ENCODE assay signal across 2 cellular contexts in the genomic region with DNA sequence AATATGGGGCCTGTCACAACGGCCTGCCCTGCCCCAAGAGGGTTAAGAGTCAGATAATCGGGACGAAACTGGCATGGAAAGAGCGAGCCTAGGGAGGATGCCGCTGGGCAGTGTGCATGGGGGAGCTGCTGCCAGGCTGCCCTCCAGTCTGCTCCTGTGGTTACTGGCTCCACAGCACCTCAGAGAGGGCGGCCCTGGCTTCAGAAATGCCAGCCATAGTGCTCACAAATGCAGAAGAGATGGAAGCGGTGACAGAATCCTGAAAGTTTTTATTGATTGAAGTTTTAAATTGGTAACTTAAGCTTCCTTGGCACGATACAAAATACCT.
TF ChIP-seq lines count a peak whose summit lies in the region.

No MANE protein-coding gene starts in this region.

TF ChIP-seq in GM23338, 12 proteins besides CTCF, POLR2A, EP300 and RAD21 (continued from another document):
- TF ChIP-seq NANOG (IDR thresholded peaks at IDR 0.05; ENCODE audit: borderline replicate concordance) (no peak), CREB1 (CRISPR knock-in tag; IDR thresholded peaks at IDR 0.05; ENCODE audit: low read depth) (no peak), POLR2AphosphoS5 (IDR thresholded peaks at IDR 0.05; ENCODE audit: low read depth) (no peak), EZH2phosphoT487 (IDR thresholded peaks at IDR 0.05; ENCODE audit: unreplicated experiment) (no peak), JUNB (IDR thresholded peaks at IDR 0.05; ENCODE audit: unreplicated experiment) (no peak), STAT1 (IDR thresholded peaks at IDR 0.05; ENCODE audit: unreplicated experiment) (no peak), ZNF114 (CRISPR knock-in tag; IDR thresholded peaks at IDR 0.05) (no peak), ZNF331 (CRISPR knock-in tag; IDR thresholded peaks at IDR 0.05; ENCODE audit: low read depth) (no peak)
- TF ChIP-seq, protein P1, sequence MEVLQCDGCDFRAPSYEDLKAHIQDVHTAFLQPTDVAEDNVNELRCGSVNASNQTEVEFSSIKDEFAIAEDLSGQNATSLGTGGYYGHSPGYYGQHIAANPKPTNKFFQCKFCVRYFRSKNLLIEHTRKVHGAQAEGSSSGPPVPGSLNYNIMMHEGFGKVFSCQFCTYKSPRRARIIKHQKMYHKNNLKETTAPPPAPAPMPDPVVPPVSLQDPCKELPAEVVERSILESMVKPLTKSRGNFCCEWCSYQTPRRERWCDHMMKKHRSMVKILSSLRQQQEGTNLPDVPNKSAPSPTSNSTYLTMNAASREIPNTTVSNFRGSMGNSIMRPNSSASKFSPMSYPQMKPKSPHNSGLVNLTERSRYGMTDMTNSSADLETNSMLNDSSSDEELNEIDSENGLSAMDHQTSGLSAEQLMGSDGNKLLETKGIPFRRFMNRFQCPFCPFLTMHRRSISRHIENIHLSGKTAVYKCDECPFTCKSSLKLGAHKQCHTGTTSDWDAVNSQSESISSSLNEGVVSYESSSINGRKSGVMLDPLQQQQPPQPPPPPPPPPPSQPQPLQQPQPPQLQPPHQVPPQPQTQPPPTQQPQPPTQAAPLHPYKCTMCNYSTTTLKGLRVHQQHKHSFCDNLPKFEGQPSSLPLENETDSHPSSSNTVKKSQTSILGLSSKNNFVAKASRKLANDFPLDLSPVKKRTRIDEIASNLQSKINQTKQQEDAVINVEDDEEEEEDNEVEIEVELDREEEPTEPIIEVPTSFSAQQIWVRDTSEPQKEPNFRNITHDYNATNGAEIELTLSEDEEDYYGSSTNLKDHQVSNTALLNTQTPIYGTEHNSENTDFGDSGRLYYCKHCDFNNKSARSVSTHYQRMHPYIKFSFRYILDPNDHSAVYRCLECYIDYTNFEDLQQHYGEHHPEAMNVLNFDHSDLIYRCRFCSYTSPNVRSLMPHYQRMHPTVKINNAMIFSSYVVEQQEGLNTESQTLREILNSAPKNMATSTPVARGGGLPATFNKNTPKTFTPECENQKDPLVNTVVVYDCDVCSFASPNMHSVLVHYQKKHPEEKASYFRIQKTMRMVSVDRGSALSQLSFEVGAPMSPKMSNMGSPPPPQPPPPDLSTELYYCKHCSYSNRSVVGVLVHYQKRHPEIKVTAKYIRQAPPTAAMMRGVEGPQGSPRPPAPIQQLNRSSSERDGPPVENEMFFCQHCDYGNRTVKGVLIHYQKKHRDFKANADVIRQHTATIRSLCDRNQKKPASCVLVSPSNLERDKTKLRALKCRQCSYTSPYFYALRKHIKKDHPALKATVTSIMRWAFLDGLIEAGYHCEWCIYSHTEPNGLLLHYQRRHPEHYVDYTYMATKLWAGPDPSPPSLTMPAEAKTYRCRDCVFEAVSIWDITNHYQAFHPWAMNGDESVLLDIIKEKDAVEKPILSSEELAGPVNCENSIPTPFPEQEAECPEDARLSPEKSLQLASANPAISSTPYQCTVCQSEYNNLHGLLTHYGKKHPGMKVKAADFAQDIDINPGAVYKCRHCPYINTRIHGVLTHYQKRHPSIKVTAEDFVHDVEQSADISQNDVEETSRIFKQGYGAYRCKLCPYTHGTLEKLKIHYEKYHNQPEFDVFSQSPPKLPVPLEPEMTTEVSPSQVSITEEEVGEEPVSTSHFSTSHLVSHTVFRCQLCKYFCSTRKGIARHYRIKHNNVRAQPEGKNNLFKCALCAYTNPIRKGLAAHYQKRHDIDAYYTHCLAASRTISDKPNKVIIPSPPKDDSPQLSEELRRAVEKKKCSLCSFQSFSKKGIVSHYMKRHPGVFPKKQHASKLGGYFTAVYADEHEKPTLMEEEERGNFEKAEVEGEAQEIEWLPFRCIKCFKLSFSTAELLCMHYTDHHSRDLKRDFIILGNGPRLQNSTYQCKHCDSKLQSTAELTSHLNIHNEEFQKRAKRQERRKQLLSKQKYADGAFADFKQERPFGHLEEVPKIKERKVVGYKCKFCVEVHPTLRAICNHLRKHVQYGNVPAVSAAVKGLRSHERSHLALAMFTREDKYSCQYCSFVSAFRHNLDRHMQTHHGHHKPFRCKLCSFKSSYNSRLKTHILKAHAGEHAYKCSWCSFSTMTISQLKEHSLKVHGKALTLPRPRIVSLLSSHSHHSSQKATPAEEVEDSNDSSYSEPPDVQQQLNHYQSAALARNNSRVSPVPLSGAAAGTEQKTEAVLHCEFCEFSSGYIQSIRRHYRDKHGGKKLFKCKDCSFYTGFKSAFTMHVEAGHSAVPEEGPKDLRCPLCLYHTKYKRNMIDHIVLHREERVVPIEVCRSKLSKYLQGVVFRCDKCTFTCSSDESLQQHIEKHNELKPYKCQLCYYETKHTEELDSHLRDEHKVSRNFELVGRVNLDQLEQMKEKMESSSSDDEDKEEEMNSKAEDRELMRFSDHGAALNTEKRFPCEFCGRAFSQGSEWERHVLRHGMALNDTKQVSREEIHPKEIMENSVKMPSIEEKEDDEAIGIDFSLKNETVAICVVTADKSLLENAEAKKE (CRISPR knock-in tag; IDR thresholded peaks at IDR 0.05) = no peak
- TF ChIP-seq, protein P2, sequence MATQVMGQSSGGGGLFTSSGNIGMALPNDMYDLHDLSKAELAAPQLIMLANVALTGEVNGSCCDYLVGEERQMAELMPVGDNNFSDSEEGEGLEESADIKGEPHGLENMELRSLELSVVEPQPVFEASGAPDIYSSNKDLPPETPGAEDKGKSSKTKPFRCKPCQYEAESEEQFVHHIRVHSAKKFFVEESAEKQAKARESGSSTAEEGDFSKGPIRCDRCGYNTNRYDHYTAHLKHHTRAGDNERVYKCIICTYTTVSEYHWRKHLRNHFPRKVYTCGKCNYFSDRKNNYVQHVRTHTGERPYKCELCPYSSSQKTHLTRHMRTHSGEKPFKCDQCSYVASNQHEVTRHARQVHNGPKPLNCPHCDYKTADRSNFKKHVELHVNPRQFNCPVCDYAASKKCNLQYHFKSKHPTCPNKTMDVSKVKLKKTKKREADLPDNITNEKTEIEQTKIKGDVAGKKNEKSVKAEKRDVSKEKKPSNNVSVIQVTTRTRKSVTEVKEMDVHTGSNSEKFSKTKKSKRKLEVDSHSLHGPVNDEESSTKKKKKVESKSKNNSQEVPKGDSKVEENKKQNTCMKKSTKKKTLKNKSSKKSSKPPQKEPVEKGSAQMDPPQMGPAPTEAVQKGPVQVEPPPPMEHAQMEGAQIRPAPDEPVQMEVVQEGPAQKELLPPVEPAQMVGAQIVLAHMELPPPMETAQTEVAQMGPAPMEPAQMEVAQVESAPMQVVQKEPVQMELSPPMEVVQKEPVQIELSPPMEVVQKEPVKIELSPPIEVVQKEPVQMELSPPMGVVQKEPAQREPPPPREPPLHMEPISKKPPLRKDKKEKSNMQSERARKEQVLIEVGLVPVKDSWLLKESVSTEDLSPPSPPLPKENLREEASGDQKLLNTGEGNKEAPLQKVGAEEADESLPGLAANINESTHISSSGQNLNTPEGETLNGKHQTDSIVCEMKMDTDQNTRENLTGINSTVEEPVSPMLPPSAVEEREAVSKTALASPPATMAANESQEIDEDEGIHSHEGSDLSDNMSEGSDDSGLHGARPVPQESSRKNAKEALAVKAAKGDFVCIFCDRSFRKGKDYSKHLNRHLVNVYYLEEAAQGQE (IDR thresholded peaks at IDR 0.05; ENCODE audit: unreplicated experiment) = no peak
- TF ChIP-seq, protein P3, sequence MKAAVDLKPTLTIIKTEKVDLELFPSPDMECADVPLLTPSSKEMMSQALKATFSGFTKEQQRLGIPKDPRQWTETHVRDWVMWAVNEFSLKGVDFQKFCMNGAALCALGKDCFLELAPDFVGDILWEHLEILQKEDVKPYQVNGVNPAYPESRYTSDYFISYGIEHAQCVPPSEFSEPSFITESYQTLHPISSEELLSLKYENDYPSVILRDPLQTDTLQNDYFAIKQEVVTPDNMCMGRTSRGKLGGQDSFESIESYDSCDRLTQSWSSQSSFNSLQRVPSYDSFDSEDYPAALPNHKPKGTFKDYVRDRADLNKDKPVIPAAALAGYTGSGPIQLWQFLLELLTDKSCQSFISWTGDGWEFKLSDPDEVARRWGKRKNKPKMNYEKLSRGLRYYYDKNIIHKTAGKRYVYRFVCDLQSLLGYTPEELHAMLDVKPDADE (IDR thresholded peaks at IDR 0.05) = no peak

TF ChIP-seq in K562, 482 proteins besides CTCF, POLR2A, EP300 and RAD21 (continues in another document):
- no peak for TF ChIP-seq POU5F1 (IDR thresholded peaks at IDR 0.05; ENCODE audit: borderline replicate concordance, low read depth, low read length, partially characterized antibody)
- TF ChIP-seq ERF (CRISPR knock-in tag; IDR thresholded peaks at IDR 0.05) = no peak
- TF ChIP-seq, protein P4, sequence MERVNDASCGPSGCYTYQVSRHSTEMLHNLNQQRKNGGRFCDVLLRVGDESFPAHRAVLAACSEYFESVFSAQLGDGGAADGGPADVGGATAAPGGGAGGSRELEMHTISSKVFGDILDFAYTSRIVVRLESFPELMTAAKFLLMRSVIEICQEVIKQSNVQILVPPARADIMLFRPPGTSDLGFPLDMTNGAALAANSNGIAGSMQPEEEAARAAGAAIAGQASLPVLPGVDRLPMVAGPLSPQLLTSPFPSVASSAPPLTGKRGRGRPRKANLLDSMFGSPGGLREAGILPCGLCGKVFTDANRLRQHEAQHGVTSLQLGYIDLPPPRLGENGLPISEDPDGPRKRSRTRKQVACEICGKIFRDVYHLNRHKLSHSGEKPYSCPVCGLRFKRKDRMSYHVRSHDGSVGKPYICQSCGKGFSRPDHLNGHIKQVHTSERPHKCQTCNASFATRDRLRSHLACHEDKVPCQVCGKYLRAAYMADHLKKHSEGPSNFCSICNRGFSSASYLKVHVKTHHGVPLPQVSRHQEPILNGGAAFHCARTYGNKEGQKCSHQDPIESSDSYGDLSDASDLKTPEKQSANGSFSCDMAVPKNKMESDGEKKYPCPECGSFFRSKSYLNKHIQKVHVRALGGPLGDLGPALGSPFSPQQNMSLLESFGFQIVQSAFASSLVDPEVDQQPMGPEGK (CRISPR knock-in tag; IDR thresholded peaks at IDR 0.05; ENCODE audit: borderline replicate concordance) = no peak
- TF ChIP-seq, protein P5, sequence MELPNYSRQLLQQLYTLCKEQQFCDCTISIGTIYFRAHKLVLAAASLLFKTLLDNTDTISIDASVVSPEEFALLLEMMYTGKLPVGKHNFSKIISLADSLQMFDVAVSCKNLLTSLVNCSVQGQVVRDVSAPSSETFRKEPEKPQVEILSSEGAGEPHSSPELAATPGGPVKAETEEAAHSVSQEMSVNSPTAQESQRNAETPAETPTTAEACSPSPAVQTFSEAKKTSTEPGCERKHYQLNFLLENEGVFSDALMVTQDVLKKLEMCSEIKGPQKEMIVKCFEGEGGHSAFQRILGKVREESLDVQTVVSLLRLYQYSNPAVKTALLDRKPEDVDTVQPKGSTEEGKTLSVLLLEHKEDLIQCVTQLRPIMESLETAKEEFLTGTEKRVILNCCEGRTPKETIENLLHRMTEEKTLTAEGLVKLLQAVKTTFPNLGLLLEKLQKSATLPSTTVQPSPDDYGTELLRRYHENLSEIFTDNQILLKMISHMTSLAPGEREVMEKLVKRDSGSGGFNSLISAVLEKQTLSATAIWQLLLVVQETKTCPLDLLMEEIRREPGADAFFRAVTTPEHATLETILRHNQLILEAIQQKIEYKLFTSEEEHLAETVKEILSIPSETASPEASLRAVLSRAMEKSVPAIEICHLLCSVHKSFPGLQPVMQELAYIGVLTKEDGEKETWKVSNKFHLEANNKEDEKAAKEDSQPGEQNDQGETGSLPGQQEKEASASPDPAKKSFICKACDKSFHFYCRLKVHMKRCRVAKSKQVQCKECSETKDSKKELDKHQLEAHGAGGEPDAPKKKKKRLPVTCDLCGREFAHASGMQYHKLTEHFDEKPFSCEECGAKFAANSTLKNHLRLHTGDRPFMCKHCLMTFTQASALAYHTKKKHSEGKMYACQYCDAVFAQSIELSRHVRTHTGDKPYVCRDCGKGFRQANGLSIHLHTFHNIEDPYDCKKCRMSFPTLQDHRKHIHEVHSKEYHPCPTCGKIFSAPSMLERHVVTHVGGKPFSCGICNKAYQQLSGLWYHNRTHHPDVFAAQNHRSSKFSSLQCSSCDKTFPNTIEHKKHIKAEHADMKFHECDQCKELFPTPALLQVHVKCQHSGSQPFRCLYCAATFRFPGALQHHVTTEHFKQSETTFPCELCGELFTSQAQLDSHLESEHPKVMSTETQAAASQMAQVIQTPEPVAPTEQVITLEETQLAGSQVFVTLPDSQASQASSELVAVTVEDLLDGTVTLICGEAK (IDR thresholded peaks at IDR 0.05) = no peak
- TF ChIP-seq, protein P5 (CRISPR knock-in tag; IDR thresholded peaks at IDR 0.05) = no peak
- TF ChIP-seq ZNF23 (CRISPR knock-in tag; IDR thresholded peaks at IDR 0.05) = no peak
- TF ChIP-seq, protein P6, sequence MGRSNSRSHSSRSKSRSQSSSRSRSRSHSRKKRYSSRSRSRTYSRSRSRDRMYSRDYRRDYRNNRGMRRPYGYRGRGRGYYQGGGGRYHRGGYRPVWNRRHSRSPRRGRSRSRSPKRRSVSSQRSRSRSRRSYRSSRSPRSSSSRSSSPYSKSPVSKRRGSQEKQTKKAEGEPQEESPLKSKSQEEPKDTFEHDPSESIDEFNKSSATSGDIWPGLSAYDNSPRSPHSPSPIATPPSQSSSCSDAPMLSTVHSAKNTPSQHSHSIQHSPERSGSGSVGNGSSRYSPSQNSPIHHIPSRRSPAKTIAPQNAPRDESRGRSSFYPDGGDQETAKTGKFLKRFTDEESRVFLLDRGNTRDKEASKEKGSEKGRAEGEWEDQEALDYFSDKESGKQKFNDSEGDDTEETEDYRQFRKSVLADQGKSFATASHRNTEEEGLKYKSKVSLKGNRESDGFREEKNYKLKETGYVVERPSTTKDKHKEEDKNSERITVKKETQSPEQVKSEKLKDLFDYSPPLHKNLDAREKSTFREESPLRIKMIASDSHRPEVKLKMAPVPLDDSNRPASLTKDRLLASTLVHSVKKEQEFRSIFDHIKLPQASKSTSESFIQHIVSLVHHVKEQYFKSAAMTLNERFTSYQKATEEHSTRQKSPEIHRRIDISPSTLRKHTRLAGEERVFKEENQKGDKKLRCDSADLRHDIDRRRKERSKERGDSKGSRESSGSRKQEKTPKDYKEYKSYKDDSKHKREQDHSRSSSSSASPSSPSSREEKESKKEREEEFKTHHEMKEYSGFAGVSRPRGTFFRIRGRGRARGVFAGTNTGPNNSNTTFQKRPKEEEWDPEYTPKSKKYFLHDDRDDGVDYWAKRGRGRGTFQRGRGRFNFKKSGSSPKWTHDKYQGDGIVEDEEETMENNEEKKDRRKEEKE (IDR thresholded peaks at IDR 0.05; ENCODE audit: borderline replicate concordance in 1 of 2, control insufficient read depth in 1 of 2, low read depth in 2 of 2, low read length in 1 of 2) = no peak
